In genomic region chr20:4465855-4466545, GRCh38 we compare ENCODE assay signal across 28 cellular contexts.
DNase-seq lines count a peak whose midpoint lies in the region; ATAC-seq and TF ChIP-seq lines count a peak whose summit lies in the region.
"Had no signal": no experiment of that assay in that cellular context is flagged by ENCODE, and none has a peak within 500 bp of the region (broad histone marks: within the 10 kb centered on the region; RNA-seq: fewer than 3 reads in every experiment).

No MANE protein-coding gene starts in this region.

- H3K79me2 ChIP-seq in Karpas-422 (ENCODE audit: low read length) = no peaks in the 10 kb centered on the region

- no peak for DNase-seq in left ventricle myocardium superior
- no peak for DNase-seq in right atrium auricular region (ENCODE audit: low spot score)
- peak; percentile 22 for DNase-seq in NCI-H1417 treated with DMSO at 0.1 percent for 48 hours (lab: John Stamatoyannopoulos, UW)
- no peak for DNase-seq in body of pancreas
- DNase-seq in brain microvascular endothelial cell = no peak
- no peak for DNase-seq in T-helper 9 cell
- no peak for DNase-seq in Karpas-422
- no peak for DNase-seq in gastrocnemius medialis
- DNase-seq: activated CD8-positive, alpha-beta T cell treated with anti-CD3 and anti-CD28 coated beads for 36 hours; anterior cingulate cortex; Calu3; central memory CD4-positive, alpha-beta T cell; endodermal cell; GOT3; hippocampal formation; left lung; NCI-H1436; stimulated activated naive CD4-positive, alpha-beta T cell; T-helper 1 cell; upper lobe of right lung had no signal

- intact Hi-C loops in left ventricle myocardium superior (cut with micrococcal nuclease) (no loop called here), body of pancreas (cut with DNase I) (no loop called here), gastrocnemius medialis (cut with DNase I; ENCODE audit: low total_unique reads) (no loop called here)

- no peaks in the 10 kb centered on the region for H3K9me2 ChIP-seq in Karpas-422 (replicated peaks; ENCODE audit: insufficient read depth, low read length)

- H4K20me1 ChIP-seq in Karpas-422 (ENCODE audit: insufficient read depth, low read depth, low read length) = no peaks in the 10 kb centered on the region

- H3K27ac ChIP-seq in right atrium auricular region = no peak overlapping the region
- H3K27ac ChIP-seq in body of pancreas = no peak overlapping the region
- no peak overlapping the region for H3K27ac ChIP-seq in brain microvascular endothelial cell
- no peak overlapping the region for H3K27ac ChIP-seq in Karpas-422 (ENCODE audit: low read length)
- H3K27ac ChIP-seq in gastrocnemius medialis = no peak overlapping the region
- H3K27ac ChIP-seq: C4-2B, gastroesophageal sphincter, HL-60, left lung, neutrophil, SJSA1, suprapubic skin, upper lobe of right lung had no signal

- in situ Hi-C loops in brain microvascular endothelial cell (cut with HindIII; ENCODE audit: low pct_ligation_motif_present, low sequenced_read_pairs) (no loop called here), gastrocnemius medialis (cut with MboI; ENCODE audit: low sequenced_read_pairs in 4 of 4) (no loop called here)

- H3K4me1 ChIP-seq in right atrium auricular region (no peaks in the 10 kb centered on the region), body of pancreas (no peaks in the 10 kb centered on the region), Karpas-422 (ENCODE audit: low read length) (no peaks in the 10 kb centered on the region), gastrocnemius medialis (no peaks in the 10 kb centered on the region)
- H3K4me1 ChIP-seq: left lung, suprapubic skin, upper lobe of right lung had no signal

- H3K27me3 ChIP-seq in right atrium auricular region (no peaks in the 10 kb centered on the region), body of pancreas (no peaks in the 10 kb centered on the region), brain microvascular endothelial cell (replicated peaks) (no peaks in the 10 kb centered on the region), Karpas-422 (ENCODE audit: low read length) (no peaks in the 10 kb centered on the region), gastrocnemius medialis (no peaks in the 10 kb centered on the region)
- H3K27me3 ChIP-seq: gastroesophageal sphincter, left lung, neutrophil, SJSA1, suprapubic skin, upper lobe of right lung had no signal

- TF ChIP-seq CTCF in right atrium auricular region (IDR thresholded peaks at IDR 0.05) = no peak
- no peak for TF ChIP-seq CTCF in body of pancreas (IDR thresholded peaks at IDR 0.05)
- TF ChIP-seq CTCF in brain microvascular endothelial cell (IDR thresholded peaks at IDR 0.05; ENCODE audit: low read depth, low read length, missing control alignments) = no peak
- no peak for TF ChIP-seq CTCF in gastrocnemius medialis (IDR thresholded peaks at IDR 0.05 in 4 of 5, conservative IDR thresholded peaks at IDR 0.05 in 1 of 5)

- H3K4me3 ChIP-seq in right atrium auricular region (no peak overlapping the region), body of pancreas (no peak overlapping the region), brain microvascular endothelial cell (ENCODE audit: low read depth, low read length) (no peak overlapping the region), Karpas-422 (ENCODE audit: low read length) (no peak overlapping the region), gastrocnemius medialis (no peak overlapping the region)
- H3K4me3 ChIP-seq: gastroesophageal sphincter, left lung, SJSA1, suprapubic skin, upper lobe of right lung had no signal

- H3K9me3 ChIP-seq in right atrium auricular region = no peaks in the 10 kb centered on the region
- H3K9me3 ChIP-seq in body of pancreas = no peaks in the 10 kb centered on the region
- no peaks in the 10 kb centered on the region for H3K9me3 ChIP-seq in Karpas-422 (ENCODE audit: low read length)
- H3K9me3 ChIP-seq in gastrocnemius medialis = no peaks in the 10 kb centered on the region
- H3K9me3 ChIP-seq: gastroesophageal sphincter, left lung, neutrophil, SJSA1, suprapubic skin, upper lobe of right lung had no signal

- no peak overlapping the region for H3K9ac ChIP-seq in Karpas-422 (ENCODE audit: low read length)

- WGBS in body of pancreas, 2 donors = 29 to 42% methylated on average over 4 of the region's 4 CpGs

- no peak overlapping the region for H3K4me2 ChIP-seq in Karpas-422 (ENCODE audit: low read depth, low read length, poor library complexity, severe bottlenecking)

- ATAC-seq in left ventricle myocardium superior (peak; percentile 49), body of pancreas (peak; percentile 38), gastrocnemius medialis (no peak)
- ATAC-seq: activated CD4-positive, CD25-positive, alpha-beta regulatory T cell treated with anti-CD3 and anti-CD28 coated beads, Interleukin-2, amount 50 U/mL, for 24 hours; activated CD8-positive, alpha-beta T cell treated with anti-CD3 and anti-CD28 coated beads for 36 hours; esophagus mucosa; gastroesophageal sphincter; left lung; upper lobe of right lung had no signal

- no peak overlapping the region for H2AFZ ChIP-seq in Karpas-422 (ENCODE audit: low read length)

- no peaks in the 10 kb centered on the region for H3K36me3 ChIP-seq in right atrium auricular region
- no peaks in the 10 kb centered on the region for H3K36me3 ChIP-seq in body of pancreas (replicated peaks in 1 of 2; ENCODE audit: insufficient read depth in 1 of 2, low read depth in 2 of 2)
- H3K36me3 ChIP-seq in brain microvascular endothelial cell (replicated peaks) = no peaks in the 10 kb centered on the region
- no peaks in the 10 kb centered on the region for H3K36me3 ChIP-seq in Karpas-422 (ENCODE audit: insufficient read depth, low read length)
- no peaks in the 10 kb centered on the region for H3K36me3 ChIP-seq in gastrocnemius medialis
- H3K36me3 ChIP-seq: gastroesophageal sphincter, left lung, neutrophil, SJSA1, suprapubic skin, upper lobe of right lung had no signal

- TF ChIP-seq POLR2A in body of pancreas (IDR thresholded peaks at IDR 0.05) = no peak
- no peak for TF ChIP-seq POLR2A in gastrocnemius medialis (IDR thresholded peaks at IDR 0.05)

Comparison
In these comparisons a context has a peak if more than half of its experiments do, and no peak if none do; other contexts are left out.
1. ATAC-seq: peak in left ventricle myocardium superior (single experiment) and body of pancreas (single experiment); none in gastrocnemius medialis (0 of 2).